10 cellular contexts compared by ENCODE assay signal in genomic region chr11:64088159-64089026, GRCh38. TPM values are rescaled to one million over a fixed set of nuclear protein-coding genes. Genes with fewer than 3 reads are reported as not detected.
DNase-seq lines count a peak whose midpoint lies in the region; ATAC-seq and TF ChIP-seq lines count a peak whose summit lies in the region.
"Had no signal": no experiment of that assay in that cellular context is flagged by ENCODE, and none has a peak within 500 bp of the region (broad histone marks: within the 10 kb centered on the region; RNA-seq: fewer than 3 reads in every experiment).

No MANE protein-coding gene starts in this region.

- TF ChIP-seq CTCF in A673 (conservative IDR thresholded peaks at IDR 0.05; ENCODE audit: low read depth, low read length) (peak; percentile 65), GM12873 (IDR thresholded peaks at IDR 0.05; ENCODE audit: insufficient read depth, low read depth, low read length, missing control alignments) (peak; percentile 49), PC-3 (conservative IDR thresholded peaks at IDR 0.05; ENCODE audit: low read depth, low read length) (peak; percentile 68), foreskin fibroblast (IDR thresholded peaks at IDR 0.05; ENCODE audit: low read depth, low read length) (peak; percentile 21)

- BruUV-seq in A673 (replicated peaks; lab: Mats Ljungman, UMichigan) = no TSS peak
- BruUV-seq in PC-3 (replicated peaks; lab: Mats Ljungman, UMichigan) = no TSS peak

- H3K9me3 ChIP-seq in A673 (ENCODE audit: low read depth, low read length, poor library complexity, severe bottlenecking) = no peaks in the 10 kb centered on the region
- H3K9me3 ChIP-seq in PC-3 (ENCODE audit: low read length) = no peaks in the 10 kb centered on the region
- H3K9me3 ChIP-seq: SJSA1 had no signal

- H3K9ac ChIP-seq in PC-3 (ENCODE audit: low read length) = no peak overlapping the region

- no peak for DNase-seq in A673 (ENCODE audit: low spot score)
- DNase-seq in PC-3 = peak; percentile 17
- no peak for DNase-seq in foreskin fibroblast
- DNase-seq in stimulated activated CD4-positive, alpha-beta T cell treated with anti-CD3 and anti-CD28 coated beads, Interleukin-12 subunit alpha, Interleukin-12 subunit beta, amount 100 ng/mL, for 4 hours = no peak
- DNase-seq in KG1 (lab: John Stamatoyannopoulos, UW) = no peak

- no peaks in the 10 kb centered on the region for H3K79me2 ChIP-seq in PC-3 (ENCODE audit: low read length)

- no peaks in the 10 kb centered on the region for H3K36me3 ChIP-seq in A673 (ENCODE audit: insufficient read depth, low read length, poor library complexity, severe bottlenecking)
- no peaks in the 10 kb centered on the region for H3K36me3 ChIP-seq in PC-3 (ENCODE audit: low read depth, low read length)
- H3K36me3 ChIP-seq: SJSA1 had no signal

- no peaks in the 10 kb centered on the region for H3K9me2 ChIP-seq in PC-3 (replicated peaks; ENCODE audit: low read length)

- H3F3A ChIP-seq in PC-3 (ENCODE audit: low read length, unreplicated experiment) = no peaks in the 10 kb centered on the region

- CTCF ChIA-PET in A673 (lab: Charles Lee) = no interaction called here
- CTCF ChIA-PET in PC-3 (lab: Charles Lee) = no interaction called here

- H3K27me3 ChIP-seq in A673 (replicated peaks; ENCODE audit: insufficient read depth, low read depth, low read length, poor library complexity) (no peaks in the 10 kb centered on the region), PC-3 (ENCODE audit: low read length) (no peaks in the 10 kb centered on the region)
- H3K27me3 ChIP-seq: SJSA1 had no signal

- peak; percentile 54 for ATAC-seq in PC-3
- no peak for ATAC-seq in GM19023 (IDR thresholded peaks at IDR 0.05; ENCODE audit: unreplicated experiment)
- ATAC-seq in HG03457 (IDR thresholded peaks at IDR 0.05; ENCODE audit: unreplicated experiment) = no peak
- ATAC-seq: activated naive CD4-positive, alpha-beta T cell treated with anti-CD3 and anti-CD28 coated beads, Interleukin-2, amount 50 U/mL, for 72 hours had no signal

- POLR2A ChIA-PET in A673 (lab: Charles Lee; ENCODE audit: low non-redundant PET) = no interaction called here
- POLR2A ChIA-PET in PC-3 (lab: Charles Lee; ENCODE audit: unreplicated experiment) = no interaction called here

- intact Hi-C loops in A673 (cut with micrococcal nuclease; ENCODE audit: unreplicated experiment) (no loop called here), PC-3 (cut with micrococcal nuclease) (no loop called here)

- H3K27ac ChIP-seq in A673 (ENCODE audit: low read depth, low read length, poor library complexity, severe bottlenecking) (peak overlapping the region; percentile 88), PC-3 (ENCODE audit: low read length) (no peak overlapping the region)
- H3K27ac ChIP-seq: SJSA1 had no signal

- H2AFZ ChIP-seq in PC-3 (ENCODE audit: low read length) = no peak overlapping the region

- H3K4me1 ChIP-seq in A673 (ENCODE audit: insufficient read depth, low read length, poor library complexity, severe bottlenecking) (peaks cover 42% of the 10 kb centered on the region), PC-3 (ENCODE audit: insufficient read depth, low read length) (peaks cover 3% of the 10 kb centered on the region)

- H3K4me2 ChIP-seq in PC-3 (ENCODE audit: low read length) = no peak overlapping the region

- H3K4me3 ChIP-seq in A673 (ENCODE audit: low read depth, low read length, poor library complexity, severe bottlenecking) = no peak overlapping the region
- no peak overlapping the region for H3K4me3 ChIP-seq in PC-3 (ENCODE audit: low read length)
- no peak overlapping the region for H3K4me3 ChIP-seq in foreskin fibroblast (ENCODE audit: low read depth in 1 of 2, low read length in 2 of 2)
- H3K4me3 ChIP-seq: SJSA1 had no signal

- no peaks in the 10 kb centered on the region for H4K20me1 ChIP-seq in PC-3 (ENCODE audit: low read length)

RNA-seq across cellular contexts. Expression of gene FLRT1, which starts 52.7 kb away (rescaled TPM):
- 0.45 and 1.9 TPM in 2 replicates for total RNA-seq in A673 (2021)
- total RNA-seq in PC-3 (2014; rRNA removed) = not detected in 2 replicates
- total RNA-seq: activated naive CD4-positive, alpha-beta T cell treated with anti-CD3 and anti-CD28 coated beads, Interleukin-2, amount 50 U/mL, for 72 hours had no signal
